ENCODE assay signal across 14 cellular contexts in the genomic region with DNA sequence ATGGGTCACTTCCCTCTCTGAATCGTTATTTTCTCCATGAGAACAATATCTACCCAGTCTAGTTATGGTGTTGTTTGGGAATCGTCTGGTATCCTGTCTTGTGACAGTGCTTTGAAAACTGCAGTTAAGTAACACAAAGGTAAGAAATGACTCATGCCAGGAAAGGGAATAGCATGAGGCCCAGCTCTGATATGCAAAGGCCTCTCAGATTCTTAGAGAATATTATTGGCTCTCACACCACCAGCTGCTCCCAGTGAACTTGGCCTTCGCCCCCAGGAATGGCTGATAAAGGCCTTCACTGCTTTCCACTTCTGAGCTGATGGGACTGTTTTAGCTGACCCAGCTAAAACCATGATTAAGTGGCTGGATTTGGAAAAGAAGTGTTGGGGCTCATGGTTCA. TPM values are rescaled to one million over a fixed set of nuclear protein-coding genes. Genes with fewer than 3 reads are reported as not detected.
DNase-seq lines count a peak whose midpoint lies in the region; ATAC-seq and TF ChIP-seq lines count a peak whose summit lies in the region.
"Had no signal": no experiment of that assay in that cellular context is flagged by ENCODE, and none has a peak within 500 bp of the region (broad histone marks: within the 10 kb centered on the region; RNA-seq: fewer than 3 reads in every experiment).

No MANE protein-coding gene starts in this region.

- H3K79me2 ChIP-seq in GM23338 (replicated peaks; ENCODE audit: insufficient read depth), result no peaks in the 10 kb centered on the region

- CTCF ChIA-PET in RWPE1 (lab: Yijun Ruan, JAX), result interaction anchor here (0.7 kb wide), 1 partner anchor 14 kb away, joined by 3 read pairs; no protein-coding TSS in a partner anchor
- CTCF ChIA-PET in activated CD4-positive, alpha-beta T cell treated with anti-CD3 and anti-CD28 coated beads for 36 hours (lab: Charles Lee), result interaction anchor here (0.9 to 2.0 kb wide), 7 partner anchors 24 to 1817 kb away, joined by 3 to 7 read pairs (median 3); partner anchors contain the start of gene SLC30A1

- H3K4me1 ChIP-seq in GM23338 (ENCODE audit: insufficient read depth), result no peaks in the 10 kb centered on the region

- H3K27me3 Mint-ChIP-seq in activated CD4-positive, alpha-beta T cell treated with anti-CD3 and anti-CD28 coated beads for 36 hours, result no peaks in the 10 kb centered on the region
- H3K27me3 Mint-ChIP-seq in GM23338 (ENCODE audit: insufficient read depth, low read depth, poor library complexity), result peaks cover 10% of the 10 kb centered on the region

- no peak overlapping the region for H3K4me2 ChIP-seq in GM23338

- H3K27ac ChIP-seq in RWPE1 (peak overlapping the region; percentile 12; the same call in 1 of the 2 replicates), GM23338 (ENCODE audit: low read depth) (no peak overlapping the region)

- no peaks in the 10 kb centered on the region for H3K9me2 ChIP-seq in GM23338 (ENCODE audit: insufficient read depth)

- no peak for TF ChIP-seq CTCF in RWPE1 (conservative IDR thresholded peaks at IDR 0.05; ENCODE audit: low read depth)
- TF ChIP-seq CTCF in fibroblast of villous mesenchyme (IDR thresholded peaks at IDR 0.05; ENCODE audit: insufficient read depth, low read depth, low read length), result no peak
- TF ChIP-seq CTCF in omental fat pad (IDR thresholded peaks at IDR 0.05), result no peak
- TF ChIP-seq CTCF in GM23338 (conservative IDR thresholded peaks at IDR 0.05; ENCODE audit: low read depth in 2 of 2), result no peak

- no peak overlapping the region for H2AFZ ChIP-seq in GM23338

- H3K4me3 ChIP-seq in fibroblast of villous mesenchyme (ENCODE audit: low read depth, low read length), result no peak overlapping the region
- H3K4me3 ChIP-seq in GM23338, result no peak overlapping the region

- H3K4me1 Mint-ChIP-seq in activated CD4-positive, alpha-beta T cell treated with anti-CD3 and anti-CD28 coated beads for 36 hours, result peaks cover 6% of the 10 kb centered on the region
- peaks cover 4% of the 10 kb centered on the region; the same call in 2 of the 3 replicates for H3K4me1 Mint-ChIP-seq in GM23338

- POLR2A ChIA-PET in RWPE1 (lab: Yijun Ruan, JAX; ENCODE audit: low non-redundant PET), result no interaction called here
- POLR2A ChIA-PET in activated CD4-positive, alpha-beta T cell treated with anti-CD3 and anti-CD28 coated beads for 36 hours (lab: Charles Lee), result interaction anchor here (0.6 kb wide), 1 partner anchor 387 kb away, joined by 7 read pairs; no protein-coding TSS in a partner anchor

- H3K36me3 ChIP-seq in GM23338 (ENCODE audit: insufficient read depth), result no peaks in the 10 kb centered on the region

- peak; percentile 46 for ATAC-seq in omental fat pad (ENCODE audit: low FRiP score)
- ATAC-seq in activated CD4-positive, alpha-beta T cell treated with anti-CD3 and anti-CD28 coated beads for 36 hours, result no peak
- no peak for ATAC-seq in GM23338
- ATAC-seq in HG03571 (IDR thresholded peaks at IDR 0.05; ENCODE audit: unreplicated experiment), result no peak
- ATAC-seq: stimulated activated effector memory CD8-positive, alpha-beta T cell treated with anti-CD3 and anti-CD28 coated beads, Interleukin-12 subunit alpha, Interleukin-12 subunit beta, amount 100 ng/mL, for 72 hours had no signal

- DNase-seq in Daoy (ENCODE audit: low read depth) (peak; percentile 64), RWPE1 (ENCODE audit: low spot score) (peak; percentile 70), fibroblast of villous mesenchyme (ENCODE audit: low read depth) (peak; percentile 46), omental fat pad (ENCODE audit: low spot score) (no peak), GM23338 (ENCODE audit: low spot score) (no peak)
- DNase-seq in activated CD4-positive, alpha-beta T cell treated with anti-CD3 and anti-CD28 coated beads for 36 hours, result no peak
- DNase-seq in stimulated activated CD4-positive, alpha-beta T cell treated with anti-CD3 and anti-CD28 coated beads, Interleukin-4, amount 100 ng/mL, for 24 hours, result no peak
- DNase-seq: activated CD4-positive, alpha-beta T cell treated with anti-CD3 and anti-CD28 coated beads, Interleukin-2, amount 50 U/mL, for 4 hours; cortex of kidney; GF-D8; kidney had no signal

- intact Hi-C loops in activated CD4-positive, alpha-beta T cell treated with anti-CD3 and anti-CD28 coated beads for 36 hours (cut with DNase I, micrococcal nuclease), result no loop called here

- no peaks in the 10 kb centered on the region for H3F3A ChIP-seq in GM23338 (replicated peaks; ENCODE audit: low read depth)

- no peaks in the 10 kb centered on the region for H4K20me1 ChIP-seq in GM23338 (replicated peaks; ENCODE audit: insufficient read depth)

- H3K4me3 Mint-ChIP-seq in activated CD4-positive, alpha-beta T cell treated with anti-CD3 and anti-CD28 coated beads for 36 hours, result no peak overlapping the region
- no peak overlapping the region for H3K4me3 Mint-ChIP-seq in GM23338
- H3K4me3 Mint-ChIP-seq: activated naive CD4-positive, alpha-beta T cell treated with anti-CD3 and anti-CD28 coated beads, Interleukin-2, amount 10 ng/mL, durations not matched to agents 7 days and 5 days; stimulated activated effector memory CD8-positive, alpha-beta T cell treated with anti-CD3 and anti-CD28 coated beads, Interleukin-12 subunit alpha, Interleukin-12 subunit beta, amount 100 ng/mL, for 72 hours had no signal

- no peaks in the 10 kb centered on the region for H3K9me3 Mint-ChIP-seq in activated CD4-positive, alpha-beta T cell treated with anti-CD3 and anti-CD28 coated beads for 36 hours (ENCODE audit: low read depth)
- H3K9me3 Mint-ChIP-seq in GM23338, result no peaks in the 10 kb centered on the region; the same call in 2 of the 3 replicates
- H3K9me3 Mint-ChIP-seq: activated naive CD4-positive, alpha-beta T cell treated with anti-CD3 and anti-CD28 coated beads, Interleukin-2, amount 10 ng/mL, durations not matched to agents 7 days and 5 days; stimulated activated effector memory CD8-positive, alpha-beta T cell treated with anti-CD3 and anti-CD28 coated beads, Interleukin-12 subunit alpha, Interleukin-12 subunit beta, amount 100 ng/mL, for 72 hours had no signal

- H3K27me3 ChIP-seq in GM23338 (ENCODE audit: insufficient read depth), result no peaks in the 10 kb centered on the region

- H3K27ac Mint-ChIP-seq in activated CD4-positive, alpha-beta T cell treated with anti-CD3 and anti-CD28 coated beads for 36 hours, result no peak overlapping the region
- H3K27ac Mint-ChIP-seq in GM23338, result no peak overlapping the region
- H3K27ac Mint-ChIP-seq: activated naive CD4-positive, alpha-beta T cell treated with anti-CD3 and anti-CD28 coated beads, Interleukin-2, amount 10 ng/mL, durations not matched to agents 7 days and 5 days; stimulated activated effector memory CD8-positive, alpha-beta T cell treated with anti-CD3 and anti-CD28 coated beads, Interleukin-12 subunit alpha, Interleukin-12 subunit beta, amount 100 ng/mL, for 72 hours had no signal

- H3K36me3 Mint-ChIP-seq in activated CD4-positive, alpha-beta T cell treated with anti-CD3 and anti-CD28 coated beads for 36 hours (ENCODE audit: low read depth), result no peaks in the 10 kb centered on the region
- no peaks in the 10 kb centered on the region for H3K36me3 Mint-ChIP-seq in GM23338 (ENCODE audit: low read depth)
- H3K36me3 Mint-ChIP-seq: activated naive CD4-positive, alpha-beta T cell treated with anti-CD3 and anti-CD28 coated beads, Interleukin-2, amount 10 ng/mL, durations not matched to agents 7 days and 5 days; stimulated activated effector memory CD8-positive, alpha-beta T cell treated with anti-CD3 and anti-CD28 coated beads, Interleukin-12 subunit alpha, Interleukin-12 subunit beta, amount 100 ng/mL, for 72 hours had no signal

TF ChIP-seq in GM23338, 12 proteins besides CTCF, POLR2A, EP300 and RAD21 (continues in another document):
- no peak for TF ChIP-seq ZNF331 (CRISPR knock-in tag; IDR thresholded peaks at IDR 0.05; ENCODE audit: low read depth)

RNA-seq across cellular contexts. Expression of gene NEK2, which starts 27.1 kb away (rescaled TPM):
- total RNA-seq in Daoy (2014; rRNA removed; shearing (Covaris generic)), result 97.8 and 151 TPM in 2 replicates
- total RNA-seq in fibroblast of villous mesenchyme (10.0 and 17.7 TPM in 2 replicates), omental fat pad (under 1 TPM in 2 of 4 donors, not detected in 2; 0.47 to 0.60 TPM)
- 10 to 100 TPM; 32.3 to 38.8 TPM for total RNA-seq in activated CD4-positive, alpha-beta T cell treated with anti-CD3 and anti-CD28 coated beads for 36 hours
- total RNA-seq in GM23338 (2014; rRNA removed; shearing (Covaris generic)), result 19.1 and 24.9 TPM in 2 replicates
- 15.8 and 17.0 TPM in 2 replicates for polyA plus RNA-seq in GM23338 (2016; fragmentation: Nextera tagmentation; extraction: Ambion mirVana)

Comparison
In these comparisons a context has a peak if more than half of its experiments do, and no peak if none do; other contexts are left out.
1. DNase-seq: peak in Daoy (single experiment), RWPE1 (single experiment) and fibroblast of villous mesenchyme (single experiment); none in omental fat pad (single experiment), activated CD4-positive, alpha-beta T cell treated with anti-CD3 and anti-CD28 coated beads for 36 hours (single experiment), GM23338 (single experiment) and stimulated activated CD4-positive, alpha-beta T cell treated with anti-CD3 and anti-CD28 coated beads, Interleukin-4, amount 100 ng/mL, for 24 hours (single experiment).